In the genomic region with DNA sequence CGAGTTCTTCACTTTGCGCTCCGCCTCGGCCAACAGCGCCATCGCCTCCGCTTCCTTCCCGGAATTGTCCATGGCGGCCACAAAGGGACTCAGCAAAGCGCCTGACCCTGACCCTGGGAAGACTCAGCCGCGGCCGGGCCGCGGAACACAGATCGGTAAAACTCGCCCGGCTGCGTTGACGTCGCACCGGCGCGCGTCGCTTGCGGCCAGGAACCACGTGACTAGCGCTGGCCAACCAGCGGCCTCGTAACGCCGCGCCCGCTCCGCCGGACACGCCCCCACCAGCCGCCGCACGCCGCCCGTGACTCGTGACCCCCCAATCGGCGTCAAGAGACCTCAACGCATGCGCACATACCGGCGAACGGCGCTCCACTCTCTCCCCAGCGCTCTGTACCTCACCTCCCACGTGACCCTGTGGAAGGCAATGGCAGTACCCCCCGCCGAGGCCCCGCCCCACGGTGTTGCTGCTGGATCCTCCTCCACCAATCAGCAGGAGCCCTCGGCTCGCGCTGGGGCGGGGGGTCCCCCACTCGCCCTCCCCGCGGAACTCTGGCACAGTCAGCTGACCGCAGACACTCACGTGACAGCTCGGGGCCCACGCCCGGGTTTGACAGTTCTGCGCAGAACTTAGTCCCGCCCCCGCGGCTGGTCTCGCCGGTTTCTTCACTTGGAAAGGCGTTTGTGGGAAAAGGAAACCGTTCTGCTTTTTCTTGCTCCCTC, we compare ENCODE assay signal across 1 cellular context.
TF ChIP-seq lines count a peak whose summit lies in the region.

TSS of gene NAPA (minus strand) at position 195 of the 720 bp plus-strand sequence. CDS start at position 72, 123 bp downstream.

TF ChIP-seq in HepG2, 621 proteins besides CTCF, POLR2A, EP300 and RAD21 (continued from another document and continues in another):
- peak; percentile 70 for TF ChIP-seq PAXIP1 (CRISPR knock-in tag; conservative IDR thresholded peaks at IDR 0.05)
- TF ChIP-seq ZNF879 (CRISPR knock-in tag; IDR thresholded peaks at IDR 0.05): no peak
- TF ChIP-seq ZNF572 (CRISPR knock-in tag; IDR thresholded peaks at IDR 0.05): no peak
- no peak for TF ChIP-seq SCMH1 (CRISPR knock-in tag; IDR thresholded peaks at IDR 0.05; ENCODE audit: borderline replicate concordance)
- no peak for TF ChIP-seq CCDC6 (CRISPR knock-in tag; IDR thresholded peaks at IDR 0.05)
- TF ChIP-seq, protein P1, sequence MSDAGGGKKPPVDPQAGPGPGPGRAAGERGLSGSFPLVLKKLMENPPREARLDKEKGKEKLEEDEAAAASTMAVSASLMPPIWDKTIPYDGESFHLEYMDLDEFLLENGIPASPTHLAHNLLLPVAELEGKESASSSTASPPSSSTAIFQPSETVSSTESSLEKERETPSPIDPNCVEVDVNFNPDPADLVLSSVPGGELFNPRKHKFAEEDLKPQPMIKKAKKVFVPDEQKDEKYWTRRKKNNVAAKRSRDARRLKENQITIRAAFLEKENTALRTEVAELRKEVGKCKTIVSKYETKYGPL (CRISPR knock-in tag; IDR thresholded peaks at IDR 0.05): no peak
- TF ChIP-seq ZNF354B (CRISPR knock-in tag; IDR thresholded peaks at IDR 0.05): no peak
- peak; percentile 96 for TF ChIP-seq TBX2 (CRISPR knock-in tag; IDR thresholded peaks at IDR 0.05; ENCODE audit: borderline replicate concordance)
- TF ChIP-seq CAMTA2 (CRISPR knock-in tag; IDR thresholded peaks at IDR 0.05; ENCODE audit: borderline replicate concordance): no peak
- TF ChIP-seq GFI1 (CRISPR knock-in tag; IDR thresholded peaks at IDR 0.05; ENCODE audit: borderline replicate concordance): peak; percentile 32; the same call in 1 of the 2 replicates
- no peak for TF ChIP-seq ZNF337 (CRISPR knock-in tag; IDR thresholded peaks at IDR 0.05; ENCODE audit: borderline replicate concordance, low read depth)
- no peak for TF ChIP-seq XBP1 (CRISPR knock-in tag; IDR thresholded peaks at IDR 0.05)
- TF ChIP-seq MED8 (CRISPR knock-in tag; IDR thresholded peaks at IDR 0.05; ENCODE audit: insufficient replicate concordance): no peak
- peak; percentile 28; the same call in 1 of the 2 replicates for TF ChIP-seq MXD4 (CRISPR knock-in tag; IDR thresholded peaks at IDR 0.05)
- TF ChIP-seq PHF20 (CRISPR knock-in tag; IDR thresholded peaks at IDR 0.05): peak; percentile 95
- TF ChIP-seq MTF2 (CRISPR knock-in tag; IDR thresholded peaks at IDR 0.05; ENCODE audit: borderline replicate concordance): no peak; the same call in 1 of the 2 replicates
- no peak for TF ChIP-seq RCOR2 (CRISPR knock-in tag; IDR thresholded peaks at IDR 0.05)
- TF ChIP-seq GATAD1 (CRISPR knock-in tag; IDR thresholded peaks at IDR 0.05): peak; percentile 93
- no peak for TF ChIP-seq AHDC1 (CRISPR knock-in tag; IDR thresholded peaks at IDR 0.05; ENCODE audit: borderline replicate concordance)
- TF ChIP-seq KDM6A (CRISPR knock-in tag; IDR thresholded peaks at IDR 0.05; ENCODE audit: low read depth): no peak
- no peak for TF ChIP-seq SNRNP70 (IDR thresholded peaks at IDR 0.05; ENCODE audit: low read depth, low read length)
- TF ChIP-seq, protein P2, sequence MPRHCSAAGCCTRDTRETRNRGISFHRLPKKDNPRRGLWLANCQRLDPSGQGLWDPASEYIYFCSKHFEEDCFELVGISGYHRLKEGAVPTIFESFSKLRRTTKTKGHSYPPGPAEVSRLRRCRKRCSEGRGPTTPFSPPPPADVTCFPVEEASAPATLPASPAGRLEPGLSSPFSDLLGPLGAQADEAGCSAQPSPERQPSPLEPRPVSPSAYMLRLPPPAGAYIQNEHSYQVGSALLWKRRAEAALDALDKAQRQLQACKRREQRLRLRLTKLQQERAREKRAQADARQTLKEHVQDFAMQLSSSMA (CRISPR knock-in tag; IDR thresholded peaks at IDR 0.05): no peak
- TF ChIP-seq NKX3-1 (CRISPR knock-in tag; IDR thresholded peaks at IDR 0.05): no peak
- TF ChIP-seq ZNF44 (CRISPR knock-in tag; IDR thresholded peaks at IDR 0.05): peak; percentile 28; the same call in 1 of the 2 replicates
- TF ChIP-seq MAF1 (CRISPR knock-in tag; IDR thresholded peaks at IDR 0.05; ENCODE audit: borderline replicate concordance): no peak
- TF ChIP-seq ZC3H4 (CRISPR knock-in tag; IDR thresholded peaks at IDR 0.05; ENCODE audit: borderline replicate concordance): no peak
- TF ChIP-seq PCBP2 (optimal IDR thresholded peaks at IDR 0.05; ENCODE audit: low read depth, low read length, poor library complexity, severe bottlenecking): no peak
- peak; percentile 50; the same call in 1 of the 2 replicates for TF ChIP-seq ETV5 (CRISPR knock-in tag; IDR thresholded peaks at IDR 0.05; ENCODE audit: borderline replicate concordance)
- TF ChIP-seq GRHL1 (CRISPR knock-in tag; conservative IDR thresholded peaks at IDR 0.05): no peak
- no peak for TF ChIP-seq ZNF704 (CRISPR knock-in tag; IDR thresholded peaks at IDR 0.05; ENCODE audit: borderline replicate concordance)
- TF ChIP-seq, protein P3, sequence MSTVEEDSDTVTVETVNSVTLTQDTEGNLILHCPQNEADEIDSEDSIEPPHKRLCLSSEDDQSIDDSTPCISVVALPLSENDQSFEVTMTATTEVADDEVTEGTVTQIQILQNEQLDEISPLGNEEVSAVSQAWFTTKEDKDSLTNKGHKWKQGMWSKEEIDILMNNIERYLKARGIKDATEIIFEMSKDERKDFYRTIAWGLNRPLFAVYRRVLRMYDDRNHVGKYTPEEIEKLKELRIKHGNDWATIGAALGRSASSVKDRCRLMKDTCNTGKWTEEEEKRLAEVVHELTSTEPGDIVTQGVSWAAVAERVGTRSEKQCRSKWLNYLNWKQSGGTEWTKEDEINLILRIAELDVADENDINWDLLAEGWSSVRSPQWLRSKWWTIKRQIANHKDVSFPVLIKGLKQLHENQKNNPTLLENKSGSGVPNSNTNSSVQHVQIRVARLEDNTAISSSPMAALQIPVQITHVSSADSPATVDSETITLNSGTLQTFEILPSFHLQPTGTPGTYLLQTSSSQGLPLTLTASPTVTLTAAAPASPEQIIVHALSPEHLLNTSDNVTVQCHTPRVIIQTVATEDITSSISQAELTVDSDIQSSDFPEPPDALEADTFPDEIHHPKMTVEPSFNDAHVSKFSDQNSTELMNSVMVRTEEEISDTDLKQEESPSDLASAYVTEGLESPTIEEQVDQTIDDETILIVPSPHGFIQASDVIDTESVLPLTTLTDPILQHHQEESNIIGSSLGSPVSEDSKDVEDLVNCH (CRISPR knock-in tag; IDR thresholded peaks at IDR 0.05): no peak
- no peak for TF ChIP-seq ZNF317 (CRISPR knock-in tag; IDR thresholded peaks at IDR 0.05)
- no peak; the same call in 1 of the 2 replicates for TF ChIP-seq ZNF546 (CRISPR knock-in tag; conservative IDR thresholded peaks at IDR 0.05)
- no peak for TF ChIP-seq CHD4 (IDR thresholded peaks at IDR 0.05; ENCODE audit: borderline replicate concordance, low read length)
- TF ChIP-seq REPIN1 (CRISPR knock-in tag; IDR thresholded peaks at IDR 0.05; ENCODE audit: borderline replicate concordance, low read depth): no peak; the same call in 1 of the 2 replicates
- no peak for TF ChIP-seq ZNF672 (CRISPR knock-in tag; IDR thresholded peaks at IDR 0.05)
- peak; percentile 26; the same call in 1 of the 2 replicates for TF ChIP-seq RXRA (CRISPR knock-in tag; IDR thresholded peaks at IDR 0.05)
- peak; percentile 96 for TF ChIP-seq SIN3A (IDR thresholded peaks at IDR 0.05; ENCODE audit: borderline replicate concordance, low read depth, low read length)
- peak; percentile 94; the same call in 2 of the 3 replicates for TF ChIP-seq MXI1 (IDR thresholded peaks at IDR 0.05; ENCODE audit: borderline replicate concordance, low read depth, low read length)
- no peak for TF ChIP-seq ZNF484 (CRISPR knock-in tag; IDR thresholded peaks at IDR 0.05; ENCODE audit: borderline replicate concordance, low read depth)
- TF ChIP-seq ZNF577 (CRISPR knock-in tag; IDR thresholded peaks at IDR 0.05; ENCODE audit: borderline replicate concordance, low read depth): no peak
- no peak for TF ChIP-seq ZNF367 (CRISPR knock-in tag; IDR thresholded peaks at IDR 0.05; ENCODE audit: borderline replicate concordance)
- peak; percentile 47; the same call in 1 of the 2 replicates for TF ChIP-seq ELF3 (CRISPR knock-in tag; IDR thresholded peaks at IDR 0.05)
- no peak for TF ChIP-seq ZNF34 (CRISPR knock-in tag; IDR thresholded peaks at IDR 0.05; ENCODE audit: borderline replicate concordance)
- peak; percentile 76 for TF ChIP-seq ZGPAT (CRISPR knock-in tag; IDR thresholded peaks at IDR 0.05)
